20 cellular contexts compared by ENCODE assay signal in genomic region chr2:120988741-120989555, GRCh38.
DNase-seq lines count a peak whose midpoint lies in the region; ATAC-seq, FAIRE-seq and TF ChIP-seq lines count a peak whose summit lies in the region.
"Had no signal": no experiment of that assay in that cellular context is flagged by ENCODE, and none has a peak within 500 bp of the region (broad histone marks: within the 10 kb centered on the region; RNA-seq: fewer than 3 reads in every experiment).

No MANE protein-coding gene starts in this region.

- WGBS in endodermal cell (ENCODE audit: insufficient coverage in 1 of 2, insufficient read length in 1 of 2), 2 experiments: 95 to 96% methylated on average over 26 to 70 of the region's 70 CpGs

- no peaks in the 10 kb centered on the region for H3K4me1 Mint-ChIP-seq in stimulated activated naive CD8-positive, alpha-beta T cell treated with anti-CD3 and anti-CD28 coated beads, Interleukin-15, amount 100 ng/mL, for 72 hours
- no peaks in the 10 kb centered on the region for H3K4me1 Mint-ChIP-seq in endodermal cell
- H3K4me1 Mint-ChIP-seq in osteocyte (ENCODE audit: unreplicated experiment): peaks cover 1% of the 10 kb centered on the region
- H3K4me1 Mint-ChIP-seq: CD8-positive, alpha-beta memory T cell had no signal

- H3K27ac Mint-ChIP-seq in stimulated activated naive CD8-positive, alpha-beta T cell treated with anti-CD3 and anti-CD28 coated beads, Interleukin-15, amount 100 ng/mL, for 72 hours: no peak overlapping the region
- H3K27ac Mint-ChIP-seq in endodermal cell (no peak overlapping the region), osteocyte (ENCODE audit: unreplicated experiment) (no peak overlapping the region)
- H3K27ac Mint-ChIP-seq: CD8-positive, alpha-beta memory T cell; HFFc6 had no signal

- no peak overlapping the region for H3K9ac ChIP-seq in endodermal cell (ENCODE audit: extremely low read depth, low read length, poor library complexity, severe bottlenecking)
- H3K9ac ChIP-seq: BLaER1 treated with 17β-estradiol and CSF1 and Interleukin-3, amounts not matched to agents 10 nM and 100 nM had no signal

- H3K27me3 Mint-ChIP-seq in stimulated activated naive CD8-positive, alpha-beta T cell treated with anti-CD3 and anti-CD28 coated beads, Interleukin-15, amount 100 ng/mL, for 72 hours: peaks cover 7% of the 10 kb centered on the region
- H3K27me3 Mint-ChIP-seq in endodermal cell (ENCODE audit: insufficient read depth) (peaks cover 3% of the 10 kb centered on the region), osteocyte (ENCODE audit: unreplicated experiment) (no peaks in the 10 kb centered on the region)

- no peak for FAIRE-seq in RCC 7860 (lab: Jason Lieb, UNC)
- FAIRE-seq: D721Med, GM12892 had no signal

- in situ Hi-C loops in G401 (cut with HindIII; ENCODE audit: low sequenced_read_pairs): no loop called here

- H3K9me3 Mint-ChIP-seq in stimulated activated naive CD8-positive, alpha-beta T cell treated with anti-CD3 and anti-CD28 coated beads, Interleukin-15, amount 100 ng/mL, for 72 hours: no peaks in the 10 kb centered on the region
- H3K9me3 Mint-ChIP-seq in endodermal cell (no peaks in the 10 kb centered on the region), osteocyte (ENCODE audit: unreplicated experiment) (no peaks in the 10 kb centered on the region)
- H3K9me3 Mint-ChIP-seq: CD8-positive, alpha-beta memory T cell; HFFc6 had no signal

- H3K4me3 Mint-ChIP-seq in stimulated activated naive CD8-positive, alpha-beta T cell treated with anti-CD3 and anti-CD28 coated beads, Interleukin-15, amount 100 ng/mL, for 72 hours: no peak overlapping the region
- H3K4me3 Mint-ChIP-seq in endodermal cell: no peak overlapping the region
- H3K4me3 Mint-ChIP-seq in osteocyte (ENCODE audit: unreplicated experiment): no peak overlapping the region
- H3K4me3 Mint-ChIP-seq: CD8-positive, alpha-beta memory T cell; HFFc6 had no signal

- no peaks in the 10 kb centered on the region for H3K4me1 ChIP-seq in endodermal cell (ENCODE audit: control insufficient read depth, insufficient read depth, low read length)

- peak; percentile 44 for ATAC-seq in stimulated activated naive CD8-positive, alpha-beta T cell treated with anti-CD3 and anti-CD28 coated beads, Interleukin-15, amount 100 ng/mL, for 72 hours
- ATAC-seq in stimulated activated naive CD8-positive, alpha-beta T cell treated with anti-CD3 and anti-CD28 coated beads, Interleukin-15, Interleukin-2, amounts not matched to agents 100 U/mL and 50 U/mL, for 24 hours: no peak

- H3K36me3 Mint-ChIP-seq in endodermal cell (ENCODE audit: low read depth) (peaks cover 30% of the 10 kb centered on the region), osteocyte (ENCODE audit: unreplicated experiment) (peaks cover 35% of the 10 kb centered on the region)
- H3K36me3 Mint-ChIP-seq: CD8-positive, alpha-beta memory T cell had no signal

- H3K36me3 ChIP-seq in endodermal cell (ENCODE audit: control insufficient read depth, insufficient read depth, low read length): peaks cover 6% of the 10 kb centered on the region
- H3K36me3 ChIP-seq: BLaER1 treated with 17β-estradiol and CSF1 and Interleukin-3, amounts not matched to agents 10 nM and 100 nM had no signal

- no peak overlapping the region for H3K4me3 ChIP-seq in endodermal cell (ENCODE audit: low read length)
- H3K4me3 ChIP-seq: BLaER1 treated with 17β-estradiol and CSF1 and Interleukin-3, amounts not matched to agents 10 nM and 100 nM had no signal

- no peaks in the 10 kb centered on the region for H3K27me3 ChIP-seq in endodermal cell (ENCODE audit: control insufficient read depth, insufficient read depth, low read length, poor library complexity, severe bottlenecking)
- H3K27me3 ChIP-seq: BLaER1 treated with 17β-estradiol and CSF1 and Interleukin-3, amounts not matched to agents 10 nM and 100 nM had no signal

- TF ChIP-seq CTCF in endodermal cell (conservative IDR thresholded peaks at IDR 0.05): no peak
- no peak for TF ChIP-seq CTCF in osteocyte (IDR thresholded peaks at IDR 0.05)

- DNase-seq in stimulated activated naive CD8-positive, alpha-beta T cell treated with anti-CD3 and anti-CD28 coated beads, Interleukin-15, amount 100 ng/mL, for 72 hours: peak in 1 of 2 donors; percentile 7
- DNase-seq in stimulated activated naive CD8-positive, alpha-beta T cell treated with anti-CD3 and anti-CD28 coated beads, Interleukin-15, Interleukin-2, amounts not matched to agents 100 U/mL and 50 U/mL, for 24 hours: no peak
- DNase-seq in endodermal cell (peak; percentile 38), osteocyte (ENCODE audit: extremely low spot score, unreplicated experiment) (peak; percentile 84), G401 (ENCODE audit: low spot score) (no peak), HPDE6-E6E7 (ENCODE audit: extremely low spot score) (no peak), RCC 7860 (ENCODE audit: low spot score) (no peak)
- DNase-seq: CD8-positive, alpha-beta memory T cell; HFFc6; KG1; NCI-H1105 treated with DMSO at 0.1 percent for 48 hours; NCI-H1694; NCI-H2107; NCI-H510A treated with DMSO at 0.1 percent for 48 hours; NCI-H82; RPMI8226; SIG-M5 had no signal

- H3K27ac ChIP-seq in endodermal cell (ENCODE audit: low read depth, low read length): no peak overlapping the region
- H3K27ac ChIP-seq: BLaER1 treated with 17β-estradiol and CSF1 and Interleukin-3, amounts not matched to agents 10 nM and 100 nM had no signal

- no peaks in the 10 kb centered on the region for H3K9me3 ChIP-seq in endodermal cell (ENCODE audit: control insufficient read depth, low read length)

Comparison
In these comparisons a context has a peak if more than half of its experiments do, and no peak if none do; other contexts are left out.
1. DNase-seq: peak in endodermal cell (single experiment) and osteocyte (single experiment); none in stimulated activated naive CD8-positive, alpha-beta T cell treated with anti-CD3 and anti-CD28 coated beads, Interleukin-15, Interleukin-2, amounts not matched to agents 100 U/mL and 50 U/mL, for 24 hours (single experiment), G401 (single experiment), HPDE6-E6E7 (single experiment) and RCC 7860 (single experiment).